ENCODE assay signal across 8 cellular contexts in the genomic region with DNA sequence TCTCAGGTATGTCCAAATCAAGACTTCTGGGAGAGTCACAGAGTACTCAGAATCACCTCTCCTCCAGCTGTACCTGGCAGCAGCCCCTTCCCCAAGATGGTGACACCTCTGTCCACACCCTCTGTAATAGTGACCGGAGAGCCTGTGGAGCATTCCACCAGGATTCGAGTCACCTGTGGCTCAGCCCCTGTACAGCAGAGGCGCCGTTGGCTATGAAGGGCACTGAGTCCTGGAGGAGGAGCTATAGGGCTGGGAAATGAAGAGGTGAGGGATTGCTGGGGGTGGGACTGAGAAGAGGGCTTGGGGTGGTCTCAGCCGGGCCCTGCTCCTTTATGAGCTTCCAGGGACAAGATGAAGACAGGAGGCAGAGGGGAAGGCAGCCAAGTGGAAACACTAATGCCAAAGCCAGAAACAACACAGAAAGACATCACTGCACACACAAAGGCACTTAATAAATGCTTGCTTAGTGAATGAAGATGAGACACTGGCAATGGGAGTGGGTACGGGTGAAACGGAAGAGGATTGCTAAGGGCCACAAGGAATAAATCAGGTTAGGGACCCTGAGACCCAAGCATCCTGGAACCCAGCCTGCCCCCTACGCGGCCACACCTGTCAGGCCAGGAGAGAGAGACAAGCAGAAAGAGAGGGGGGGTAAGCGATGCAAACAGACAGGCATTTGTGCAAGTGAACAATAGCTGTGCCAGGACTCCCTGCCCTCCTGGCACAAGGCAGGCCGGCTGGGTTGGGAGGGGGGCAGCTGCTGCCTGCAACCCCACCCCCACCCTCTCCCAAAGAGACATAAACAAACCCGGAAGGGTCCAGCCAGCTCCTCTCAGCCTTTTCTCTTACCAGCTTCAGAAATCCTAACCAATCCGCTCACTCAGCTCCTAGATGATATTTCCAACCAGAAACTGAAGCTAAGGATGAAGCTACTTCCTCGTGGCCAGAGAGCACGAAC. TPM values are rescaled to one million over a fixed set of nuclear protein-coding genes. Genes with fewer than 3 reads are reported as not detected.
DNase-seq lines count a peak whose midpoint lies in the region; ATAC-seq and TF ChIP-seq lines count a peak whose summit lies in the region.

No MANE protein-coding gene starts in this region.

- peak overlapping the region; percentile 90 to 94 for H3K27ac Mint-ChIP-seq in natural killer cell

- no peak for ATAC-seq in natural killer cell
- no peak for ATAC-seq in HG03025 (IDR thresholded peaks at IDR 0.05; ENCODE audit: low FRiP score, unreplicated experiment)

- no peak for TF ChIP-seq CTCF in natural killer cell (IDR thresholded peaks at IDR 0.05)

- H3K4me1 Mint-ChIP-seq in natural killer cell, result peaks cover 87 to 90% of the 10 kb centered on the region in 2 donors

- no peaks in the 10 kb centered on the region for H3K9me3 Mint-ChIP-seq in natural killer cell

- DNase-seq in COLO668 (lab: John Stamatoyannopoulos, UW; ENCODE audit: unreplicated experiment) (peak; percentile 60), NCI-H2081 treated with DMSO at 0.1 percent for 48 hours (lab: John Stamatoyannopoulos, UW) (peak; percentile 53), cerebellar nuclear complex (lab: John Stamatoyannopoulos, UW) (peak; percentile 97 to 98), natural killer cell (no peak), dedifferentiated amniotic fluid mesenchymal stem cell (ENCODE audit: extremely low spot score) (no peak), NCI-H1930 (lab: John Stamatoyannopoulos, UW) (no peak), NCI-H526 (lab: John Stamatoyannopoulos, UW) (no peak)

- no peaks in the 10 kb centered on the region for H3K27me3 Mint-ChIP-seq in natural killer cell (ENCODE audit: low read depth in 2 of 2)

- no peaks in the 10 kb centered on the region for H3K36me3 Mint-ChIP-seq in natural killer cell

- H3K4me3 Mint-ChIP-seq in natural killer cell, result peak overlapping the region; percentile 92

- intact Hi-C loops in natural killer cell (cut with micrococcal nuclease), result loop anchor here (5.0 kb wide), 2 partner anchors 62 to 117 kb away; a partner anchor contains a TSS

RNA-seq across cellular contexts. Expression of a gene that starts 3.9 kb away (rescaled TPM):
- total RNA-seq in natural killer cell, result 100 to 1,000 TPM; 143 to 200 (median 147) TPM

RNA-seq across cellular contexts. Expression of a gene that starts 33.0 kb away (rescaled TPM):
- not detected for total RNA-seq in natural killer cell

RNA-seq across cellular contexts. Expression of a gene that starts 40.3 kb away (rescaled TPM):
- 100 to 1,000 TPM in 1 of 3 donors, 10 to 100 TPM in 2; 61.9 to 101 (median 85.9) TPM for total RNA-seq in natural killer cell

RNA-seq across cellular contexts. Expression of a gene that starts 46.3 kb away (rescaled TPM):
- 100 to 1,000 TPM; 209 to 215 (median 211) TPM for total RNA-seq in natural killer cell

Comparison
In these comparisons a context has a peak if more than half of its experiments do, and no peak if none do; other contexts are left out.
1. DNase-seq: peak in COLO668 (single experiment), NCI-H2081 treated with DMSO at 0.1 percent for 48 hours (single experiment) and cerebellar nuclear complex (2 of 2); none in natural killer cell (single experiment), dedifferentiated amniotic fluid mesenchymal stem cell (single experiment), NCI-H1930 (0 of 2) and NCI-H526 (0 of 2).